8 cellular contexts compared by ENCODE assay signal in genomic region chrX:125202486-125203378, GRCh38.
A peak's percentile ranks its signal among the peaks of the same experiment; 100 is the strongest.
DNase-seq lines count a peak whose midpoint lies in the region; ATAC-seq and TF ChIP-seq lines count a peak whose summit lies in the region.
"Had no signal": no experiment of that assay in that cellular context is flagged by ENCODE, and none has a peak within 500 bp of the region (broad histone marks: within the 10 kb centered on the region; RNA-seq: fewer than 3 reads in every experiment).

No MANE protein-coding gene starts in this region.

- WGBS in prostate gland: 2% methylated on average over 27 of the region's 41 CpGs

- H3K36me3 Mint-ChIP-seq in effector memory CD8-positive, alpha-beta T cell (ENCODE audit: insufficient read depth): no peaks in the 10 kb centered on the region

- H3K4me3 Mint-ChIP-seq in effector memory CD8-positive, alpha-beta T cell: peak overlapping the region; percentile 66 to 79

- no peaks in the 10 kb centered on the region for H3K9me3 Mint-ChIP-seq in effector memory CD8-positive, alpha-beta T cell

- H3K4me1 Mint-ChIP-seq in effector memory CD8-positive, alpha-beta T cell (ENCODE audit: low read depth in 2 of 2): peaks cover 13 to 20% of the 10 kb centered on the region in 2 donors

- H3K27me3 ChIP-seq in prostate gland (replicated peaks; ENCODE audit: insufficient read depth): no peaks in the 10 kb centered on the region

- DNase-seq in Daoy (ENCODE audit: low read depth) (peak; percentile 1), NCI-H2029 (lab: John Stamatoyannopoulos, UW) (peak; percentile 56), prostate gland (ENCODE audit: low spot score) (peak; percentile 3), NCI-H345 (lab: John Stamatoyannopoulos, UW) (no peak), kidney tubule cell (ENCODE audit: low spot score) (no peak)
- no peak for DNase-seq in effector memory CD8-positive, alpha-beta T cell
- DNase-seq: activated gamma-delta T cell had no signal

- peak overlapping the region; percentile 34 to 42 for H3K4me3 ChIP-seq in prostate gland

- no peaks in the 10 kb centered on the region for H3K36me3 ChIP-seq in prostate gland

- no peaks in the 10 kb centered on the region for H3K9me3 ChIP-seq in prostate gland

- no peaks in the 10 kb centered on the region for H3K4me1 ChIP-seq in prostate gland (replicated peaks)

- H3K27me3 Mint-ChIP-seq in effector memory CD8-positive, alpha-beta T cell: peaks cover 32 to 40% of the 10 kb centered on the region in 2 donors

- no peak for TF ChIP-seq POLR2A in prostate gland (IDR thresholded peaks at IDR 0.05)

- no peak for ATAC-seq in effector memory CD8-positive, alpha-beta T cell (replicated peaks)
- no peak for ATAC-seq in GM19351 (IDR thresholded peaks at IDR 0.05; ENCODE audit: unreplicated experiment)

- no peak overlapping the region for H3K27ac Mint-ChIP-seq in effector memory CD8-positive, alpha-beta T cell

- intact Hi-C loops in prostate gland (cut with DNase I): no loop called here

- TF ChIP-seq CTCF in prostate gland (IDR thresholded peaks at IDR 0.05): no peak

- H3K27ac ChIP-seq in prostate gland: peak overlapping the region; percentile 49 to 66

Comparison
In these comparisons a context has a peak if more than half of its experiments do, and no peak if none do; other contexts are left out.
1. DNase-seq: peak in Daoy (single experiment), NCI-H2029 (single experiment) and prostate gland (single experiment); none in effector memory CD8-positive, alpha-beta T cell (0 of 3), NCI-H345 (single experiment) and kidney tubule cell (single experiment).